In genomic region chr6:7728855-7729590, GRCh38 we compare ENCODE assay signal across 10 cellular contexts. TPM values are rescaled to one million over a fixed set of nuclear protein-coding genes. Genes with fewer than 3 reads are reported as not detected.
DNase-seq lines count a peak whose midpoint lies in the region; ATAC-seq and TF ChIP-seq lines count a peak whose summit lies in the region.
"Had no signal": no experiment of that assay in that cellular context is flagged by ENCODE, and none has a peak within 500 bp of the region (broad histone marks: within the 10 kb centered on the region; RNA-seq: fewer than 3 reads in every experiment).

No MANE protein-coding gene starts in this region.

- no peak overlapping the region for H3K9ac ChIP-seq in stomach smooth muscle (ENCODE audit: low read length in 2 of 2)

- CTCF ChIA-PET in activated naive CD4-positive, alpha-beta T cell treated with anti-CD3 and anti-CD28 coated beads, Interleukin-2, amount 10 ng/mL, durations not matched to agents 7 days and 5 days (lab: Charles Lee): interaction anchor here (1.4 kb wide), 1 partner anchor 336 kb away, joined by 4 read pairs; no protein-coding TSS in a partner anchor
- CTCF ChIA-PET in activated B cell treated with CpG ODN at 0.5 μM for 24 hours (lab: Charles Lee): interaction anchor here (1.1 to 2.2 kb wide), 2 partner anchors 263 to 490 kb away, joined by 3 to 8 read pairs; no protein-coding TSS in a partner anchor

- POLR2A ChIA-PET in activated B cell treated with CpG ODN at 0.5 μM for 24 hours (lab: Charles Lee): interaction anchor here (0.6 kb wide), 1 partner anchor 373 kb away, joined by 3 read pairs; no protein-coding TSS in a partner anchor

- H3K4me3 ChIP-seq in stomach smooth muscle (ENCODE audit: low read length in 2 of 2) (peak overlapping the region; percentile 55 to 75), SJCRH30 (no peak overlapping the region)

- intact Hi-C loops in activated B cell treated with CpG ODN at 0.5 μM for 24 hours (cut with micrococcal nuclease): loop anchor here (5.0 kb wide), 1 partner anchor 183 kb away; the partner anchor contains the start of gene TXNDC5

- H3K27me3 ChIP-seq in stomach smooth muscle (ENCODE audit: control insufficient read depth in 1 of 2, insufficient read depth in 2 of 2, low read length in 2 of 2) (peaks cover 41 to 72% of the 10 kb centered on the region in 2 donors), SJCRH30 (peaks cover 4% of the 10 kb centered on the region; the same call in 1 of the 2 replicates)

- H3K36me3 Mint-ChIP-seq in activated naive CD4-positive, alpha-beta T cell treated with anti-CD3 and anti-CD28 coated beads, Interleukin-2, amount 10 ng/mL, durations not matched to agents 7 days and 5 days: no peaks in the 10 kb centered on the region
- H3K36me3 Mint-ChIP-seq in activated B cell treated with CpG ODN at 0.5 μM for 24 hours (ENCODE audit: low read depth): no peaks in the 10 kb centered on the region

- H3K9me3 Mint-ChIP-seq in activated naive CD4-positive, alpha-beta T cell treated with anti-CD3 and anti-CD28 coated beads, Interleukin-2, amount 10 ng/mL, durations not matched to agents 7 days and 5 days: no peaks in the 10 kb centered on the region
- no peaks in the 10 kb centered on the region for H3K9me3 Mint-ChIP-seq in activated B cell treated with CpG ODN at 0.5 μM for 24 hours

- H3K9me3 ChIP-seq in stomach smooth muscle (ENCODE audit: control insufficient read depth in 2 of 2, low read length in 2 of 2): no peaks in the 10 kb centered on the region
- no peaks in the 10 kb centered on the region for H3K9me3 ChIP-seq in SJCRH30 (replicated peaks)

- H3K4me1 ChIP-seq in stomach smooth muscle (ENCODE audit: control insufficient read depth, insufficient read depth, low read length) (peaks cover 26% of the 10 kb centered on the region), SJCRH30 (no peaks in the 10 kb centered on the region)

- no peak overlapping the region for H3K27ac Mint-ChIP-seq in activated naive CD4-positive, alpha-beta T cell treated with anti-CD3 and anti-CD28 coated beads, Interleukin-2, amount 10 ng/mL, durations not matched to agents 7 days and 5 days
- no peak overlapping the region for H3K27ac Mint-ChIP-seq in activated B cell treated with CpG ODN at 0.5 μM for 24 hours

- H3K4me3 Mint-ChIP-seq in activated naive CD4-positive, alpha-beta T cell treated with anti-CD3 and anti-CD28 coated beads, Interleukin-2, amount 10 ng/mL, durations not matched to agents 7 days and 5 days: peak overlapping the region; percentile 28
- peak overlapping the region; percentile 63 for H3K4me3 Mint-ChIP-seq in activated B cell treated with CpG ODN at 0.5 μM for 24 hours

- no peak overlapping the region for H3K27ac ChIP-seq in stomach smooth muscle (ENCODE audit: low read length)
- H3K27ac ChIP-seq in SJCRH30: no peak overlapping the region
- H3K27ac ChIP-seq: C4-2B had no signal

- peaks cover 16% of the 10 kb centered on the region for H3K4me1 Mint-ChIP-seq in activated naive CD4-positive, alpha-beta T cell treated with anti-CD3 and anti-CD28 coated beads, Interleukin-2, amount 10 ng/mL, durations not matched to agents 7 days and 5 days
- peaks cover 26% of the 10 kb centered on the region for H3K4me1 Mint-ChIP-seq in activated B cell treated with CpG ODN at 0.5 μM for 24 hours

- no peaks in the 10 kb centered on the region for H3K36me3 ChIP-seq in stomach smooth muscle (ENCODE audit: control insufficient read depth in 2 of 2, insufficient read depth in 2 of 2, low read length in 2 of 2)
- no peaks in the 10 kb centered on the region for H3K36me3 ChIP-seq in SJCRH30

- TF ChIP-seq CTCF in activated B cell treated with CpG ODN at 0.5 μM for 24 hours (IDR thresholded peaks at IDR 0.05): no peak

- peaks cover 87% of the 10 kb centered on the region for H3K27me3 Mint-ChIP-seq in activated naive CD4-positive, alpha-beta T cell treated with anti-CD3 and anti-CD28 coated beads, Interleukin-2, amount 10 ng/mL, durations not matched to agents 7 days and 5 days
- peaks cover 62% of the 10 kb centered on the region for H3K27me3 Mint-ChIP-seq in activated B cell treated with CpG ODN at 0.5 μM for 24 hours

- DNase-seq in activated naive CD4-positive, alpha-beta T cell treated with anti-CD3 and anti-CD28 coated beads, Interleukin-2, amount 10 ng/mL, durations not matched to agents 7 days and 5 days: no peak
- DNase-seq in activated naive CD4-positive, alpha-beta T cell treated with anti-CD3 and anti-CD28 coated beads, Interleukin-2, amount 50 U/mL, for 16 hours: no peak
- DNase-seq in activated B cell treated with CpG ODN at 0.5 μM for 24 hours (no peak), islet precursor cell (peak; percentile 74), SJCRH30 (no peak)
- DNase-seq in stimulated activated naive CD4-positive, alpha-beta T cell treated with Interleukin-2 at 50 U/mL for 16 hours (lab: John Stamatoyannopoulos, UW): no peak
- DNase-seq: activated CD4-positive, alpha-beta T cell treated with anti-CD3 and anti-CD28 coated beads, Interleukin-2, amount 50 U/mL, for 1 hour had no signal

- ATAC-seq in activated B cell treated with CpG ODN at 0.5 μM for 24 hours (ENCODE audit: low read depth) (no peak), GM21360 (IDR thresholded peaks at IDR 0.05; ENCODE audit: unreplicated experiment) (no peak)

RNA-seq across cellular contexts. Expression of gene BMP6, which starts 3.1 kb away (rescaled TPM):
- 0.75 and 0.78 TPM in 2 replicates for total RNA-seq in activated B cell treated with CpG ODN at 0.5 μM for 24 hours
- total RNA-seq in SJCRH30 (2014; rRNA removed; shearing (Covaris generic)): 1.6 and 2.2 TPM in 2 replicates
